1 cellular context compared by ENCODE assay signal in genomic region chr16:85360323-85361277, GRCh38.
TF ChIP-seq lines count a peak whose summit lies in the region.

No MANE protein-coding gene starts in this region.

TF ChIP-seq in GM12891, 5 proteins besides CTCF, POLR2A, EP300 and RAD21:
- no peak for TF ChIP-seq POLR2AphosphoS5 (IDR thresholded peaks at IDR 0.05; ENCODE audit: low read depth, low read length)
- TF ChIP-seq SPI1 (IDR thresholded peaks at IDR 0.05; ENCODE audit: low read depth, low read length), result no peak
- TF ChIP-seq POU2F2 (IDR thresholded peaks at IDR 0.05; ENCODE audit: low read depth, low read length), result no peak
- TF ChIP-seq PAX5 (IDR thresholded peaks at IDR 0.05; ENCODE audit: insufficient read depth, low read length, severe bottlenecking), result no peak
- no peak for TF ChIP-seq TAF1 (IDR thresholded peaks at IDR 0.05; ENCODE audit: low read depth, low read length)
TF ChIP-seq in GM12891: peak in this region for 0.
